In the genomic region with DNA sequence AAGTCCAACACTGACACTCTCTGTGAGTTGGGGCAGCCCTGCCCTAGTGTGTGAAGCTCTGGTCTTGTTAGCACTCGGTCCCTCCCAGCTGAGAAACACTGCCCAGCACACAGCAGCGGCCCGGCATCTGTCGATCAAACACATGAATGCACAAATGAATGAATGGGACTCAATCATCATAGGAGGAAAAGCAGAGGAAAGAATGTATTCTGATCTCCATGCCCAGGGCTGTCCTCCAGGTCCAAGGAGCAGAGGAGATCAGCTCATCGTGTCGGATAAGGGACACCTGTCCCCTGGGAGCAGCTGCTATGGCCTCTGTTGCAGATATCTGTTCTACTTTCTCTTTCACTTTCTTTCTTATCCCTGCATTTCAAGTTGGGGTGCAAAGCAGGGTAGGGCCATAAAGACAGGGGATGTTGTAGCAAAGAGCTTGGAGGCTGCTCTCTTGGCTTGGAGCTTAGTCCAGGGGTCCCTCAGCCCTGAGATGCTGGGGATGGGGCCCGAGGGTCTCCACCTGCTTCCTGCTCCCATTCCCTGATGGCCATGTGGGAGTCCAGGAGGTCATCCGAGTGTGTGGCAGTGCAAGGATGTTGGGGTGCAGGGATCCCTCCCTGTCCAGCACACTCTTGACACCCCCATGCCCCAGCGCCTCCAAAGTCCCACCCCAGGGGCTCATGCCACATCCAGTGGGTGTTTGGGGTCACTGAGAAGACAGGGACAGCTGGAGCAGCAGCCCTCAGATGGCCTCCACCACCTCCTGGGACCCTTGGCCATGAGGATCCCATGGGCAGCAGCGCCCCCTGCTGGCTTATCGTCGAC, we compare ENCODE assay signal across 8 cellular contexts.
DNase-seq lines count a peak whose midpoint lies in the region; ATAC-seq, FAIRE-seq and TF ChIP-seq lines count a peak whose summit lies in the region.

No MANE protein-coding gene starts in this region.

- H3K79me2 ChIP-seq in PC-9 (ENCODE audit: low read depth) (no peaks in the 10 kb centered on the region), K562 (ENCODE audit: control insufficient read depth, insufficient read depth, low read length) (no peaks in the 10 kb centered on the region)

- H3K36me3 ChIP-seq in PC-9 (ENCODE audit: low read depth) (no peaks in the 10 kb centered on the region), K562 (ENCODE audit: control insufficient read depth, insufficient read depth, low read length) (no peaks in the 10 kb centered on the region), mucosa of rectum (ENCODE audit: control insufficient read depth in 2 of 2, insufficient read depth in 2 of 2, low read length in 2 of 2) (no peaks in the 10 kb centered on the region)

- BruUV-seq in PC-9 (replicated peaks; lab: Mats Ljungman, UMichigan) (no TSS peak), K562 (replicated peaks; lab: Mats Ljungman, UMichigan) (no TSS peak)

- TF ChIP-seq CTCF in GM13976 (IDR thresholded peaks at IDR 0.05; ENCODE audit: borderline replicate concordance, control extremely low read depth, extremely low read depth, insufficient read depth, missing control alignments) = no peak
- TF ChIP-seq CTCF in PC-9 (conservative IDR thresholded peaks at IDR 0.05) = peak; percentile 58
- peak; percentile 27 to 33 (median 29); a peak in 2 of 6 replicates for TF ChIP-seq CTCF in K562 (IDR thresholded peaks at IDR 0.05 in 2 of 3, conservative IDR thresholded peaks at IDR 0.05 in 1 of 3; ENCODE audit: insufficient read depth in 2 of 3, low read depth in 1 of 3, low read length in 3 of 3)

- no peak for FAIRE-seq in K562 (lab: Jason Lieb, UNC)

- H3K27ac ChIP-seq in PC-9 (no peak overlapping the region), K562 (ENCODE audit: extremely low read depth, low read depth, low read length) (no peak overlapping the region), mucosa of rectum (ENCODE audit: low read depth in 2 of 2, low read length in 2 of 2) (peak overlapping the region; percentile 42 to 75)

- POLR2A ChIA-PET in PC-9 (lab: Charles Lee; ENCODE audit: unreplicated experiment) (no interaction called here), K562 (lab: Yijun Ruan, JAX) (interaction anchor here (0.5 to 1.3 kb wide), 2 partner anchors 166 to 1218 kb away, joined by 3 to 5 read pairs; no protein-coding TSS in a partner anchor)

- H3K27me3 ChIP-seq in PC-9 (ENCODE audit: insufficient read depth, low read depth) (peaks cover 98% of the 10 kb centered on the region), K562 (ENCODE audit: control insufficient read depth in 2 of 2, insufficient read depth in 2 of 2, low read length in 2 of 2) (peaks cover 56 to 72% of the 10 kb centered on the region in 2 experiments), mucosa of rectum (ENCODE audit: control insufficient read depth in 2 of 2, insufficient read depth in 2 of 2, low read length in 2 of 2) (no peaks in the 10 kb centered on the region)

- TF ChIP-seq EP300 in K562 (IDR thresholded peaks at IDR 0.05; ENCODE audit: low read length) = no peak

- DNase-seq in GM13976 (ENCODE audit: low spot score) = peak; percentile 84
- no peak for DNase-seq in PC-9
- peak in 1 of 4 experiments; percentile 31 for DNase-seq in K562 (ENCODE audit: extremely low read depth in 1 of 4, low spot score in 3 of 4)
- DNase-seq in NCI-H774 (lab: John Stamatoyannopoulos, UW) = no peak

- H3K9me3 ChIP-seq in PC-9 (ENCODE audit: insufficient read depth, low read depth) (no peaks in the 10 kb centered on the region), K562 (replicated peaks; ENCODE audit: control insufficient read depth, insufficient read depth, low read depth, low read length) (no peaks in the 10 kb centered on the region), mucosa of rectum (ENCODE audit: control insufficient read depth in 2 of 2, low read length in 2 of 2) (no peaks in the 10 kb centered on the region)

- ATAC-seq in K562 = peak; percentile 84
- no peak for ATAC-seq in GM21390 (IDR thresholded peaks at IDR 0.05; ENCODE audit: unreplicated experiment)
- no peak for ATAC-seq in HG03342 (IDR thresholded peaks at IDR 0.05; ENCODE audit: unreplicated experiment)
- no peak for ATAC-seq in HG02759 (IDR thresholded peaks at IDR 0.05; ENCODE audit: unreplicated experiment)

- in situ Hi-C loops in GM13976 (cut with MboI; ENCODE audit: low sequenced_read_pairs, unreplicated experiment) (loop anchor here (10.0 kb wide), 1 partner anchor 162 kb away; no protein-coding TSS in a partner anchor), K562 (cut with MboI) (loop anchor here (5.0 kb wide), 1 partner anchor 165 kb away; no protein-coding TSS in a partner anchor)

- H3K4me1 ChIP-seq in PC-9 (replicated peaks; ENCODE audit: insufficient read depth) (no peaks in the 10 kb centered on the region), K562 (replicated peaks in 1 of 2; ENCODE audit: control insufficient read depth in 2 of 2, insufficient read depth in 2 of 2, low read length in 2 of 2) (no peaks in the 10 kb centered on the region), mucosa of rectum (ENCODE audit: control insufficient read depth in 2 of 2, insufficient read depth in 2 of 2, low read length in 2 of 2) (peaks cover 31 to 36% of the 10 kb centered on the region in 2 donors)

- H2AFZ ChIP-seq in PC-9 = no peak overlapping the region
- no peak overlapping the region for H2AFZ ChIP-seq in K562 (ENCODE audit: low read depth, low read length)

- no peak for TF ChIP-seq POLR2A in K562 (conservative IDR thresholded peaks at IDR 0.05)

- H3K9ac ChIP-seq in K562 (ENCODE audit: insufficient read depth in 1 of 2, low read depth in 2 of 2, low read length in 2 of 2) = no peak overlapping the region
- H3K9ac ChIP-seq in mucosa of rectum (ENCODE audit: low read depth in 1 of 2, low read length in 2 of 2) = peak overlapping the region; percentile 3 to 34

- H3K4me2 ChIP-seq in PC-9 (peak overlapping the region; percentile 19), K562 (ENCODE audit: insufficient read depth, low read length) (no peak overlapping the region)

- peak; percentile 43 to 65 for TF ChIP-seq RAD21 in K562 (CRISPR knock-in tag; conservative IDR thresholded peaks at IDR 0.05 in 1 of 2, IDR thresholded peaks at IDR 0.05 in 1 of 2)

- no peaks in the 10 kb centered on the region for H3F3A ChIP-seq in PC-9 (ENCODE audit: insufficient read depth, low read depth)

- 0% methylated on average over 9 of the region's 12 CpGs for WGBS in K562 (ENCODE audit: insufficient coverage, low coverage, missing lambda C conversion rate)

- no peak overlapping the region for H3K4me3 ChIP-seq in PC-9
- H3K4me3 ChIP-seq in K562 = no peak overlapping the region
- H3K4me3 ChIP-seq in mucosa of rectum (ENCODE audit: low read length in 2 of 2) = peak overlapping the region; percentile 47 to 61

- CTCF ChIA-PET in PC-9 (lab: Charles Lee) = interaction anchor here (0.5 kb wide), 1 partner anchor 156 kb away, joined by 3 read pairs; no protein-coding TSS in a partner anchor
- CTCF ChIA-PET in K562 (lab: Yijun Ruan, JAX; ENCODE audit: low intra/inter-chr PET ratio) = interaction anchor here (3.9 kb wide), 1 partner anchor 165 kb away, joined by 41 read pairs; no protein-coding TSS in a partner anchor

- no peaks in the 10 kb centered on the region for H3K9me1 ChIP-seq in K562 (ENCODE audit: control insufficient read depth, insufficient read depth, low read length)

- intact Hi-C loops in PC-9 (cut with micrococcal nuclease; ENCODE audit: unreplicated experiment) (loop anchor here (1.0 kb wide), 1 partner anchor 166 kb away; no protein-coding TSS in a partner anchor), K562 (cut with micrococcal nuclease) (loop anchor here (1.0 kb wide), 1 partner anchor 166 kb away; no protein-coding TSS in a partner anchor)

- no peaks in the 10 kb centered on the region for H4K20me1 ChIP-seq in PC-9 (ENCODE audit: insufficient read depth)
- peaks cover 7% of the 10 kb centered on the region; the same call in 1 of the 2 replicates for H4K20me1 ChIP-seq in K562 (replicated peaks; ENCODE audit: control insufficient read depth, insufficient read depth, low read length)

- H3K9me2 ChIP-seq in PC-9 (ENCODE audit: insufficient read depth) = no peaks in the 10 kb centered on the region

TF ChIP-seq in K562, 482 proteins besides CTCF, POLR2A, EP300 and RAD21:
- TF ChIP-seq ZBTB7A (IDR thresholded peaks at IDR 0.05; ENCODE audit: borderline replicate concordance, control insufficient read depth, low read depth, low read length) (0 out of 2 replicates have a peak, but pooled peaks have one; percentile 20), MAFF (IDR thresholded peaks at IDR 0.05; ENCODE audit: low read length) (no peak), FOXM1 (IDR thresholded peaks at IDR 0.05; ENCODE audit: low read depth) (no peak), FOXM1 (CRISPR knock-in tag; IDR thresholded peaks at IDR 0.05; ENCODE audit: low read depth) (no peak), ZNF740 (CRISPR knock-in tag; IDR thresholded peaks at IDR 0.05) (peak; percentile 96), ZNF740 (tag; IDR thresholded peaks at IDR 0.05) (peak in 1 of 2 experiments; percentile 94; a peak in 2 of 4 replicates), SMC3 (conservative IDR thresholded peaks at IDR 0.05; ENCODE audit: insufficient read depth, low read depth, low read length) (peak; percentile 50; the same call in 1 of the 2 replicates)
- TF ChIP-seq, protein P1, sequence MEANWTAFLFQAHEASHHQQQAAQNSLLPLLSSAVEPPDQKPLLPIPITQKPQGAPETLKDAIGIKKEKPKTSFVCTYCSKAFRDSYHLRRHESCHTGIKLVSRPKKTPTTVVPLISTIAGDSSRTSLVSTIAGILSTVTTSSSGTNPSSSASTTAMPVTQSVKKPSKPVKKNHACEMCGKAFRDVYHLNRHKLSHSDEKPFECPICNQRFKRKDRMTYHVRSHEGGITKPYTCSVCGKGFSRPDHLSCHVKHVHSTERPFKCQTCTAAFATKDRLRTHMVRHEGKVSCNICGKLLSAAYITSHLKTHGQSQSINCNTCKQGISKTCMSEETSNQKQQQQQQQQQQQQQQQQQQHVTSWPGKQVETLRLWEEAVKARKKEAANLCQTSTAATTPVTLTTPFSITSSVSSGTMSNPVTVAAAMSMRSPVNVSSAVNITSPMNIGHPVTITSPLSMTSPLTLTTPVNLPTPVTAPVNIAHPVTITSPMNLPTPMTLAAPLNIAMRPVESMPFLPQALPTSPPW (CRISPR knock-in tag; IDR thresholded peaks at IDR 0.05) = peak; percentile 87
TF ChIP-seq in K562: peak in this region for 4.

Comparison
In these comparisons a context has a peak if more than half of its experiments do, and no peak if none do; other contexts are left out.
1. H3K27ac ChIP-seq: peak in mucosa of rectum (2 of 2); none in PC-9 (single experiment) and K562 (single experiment).
2. H3K4me3 ChIP-seq: peak in mucosa of rectum (2 of 2); none in PC-9 (single experiment) and K562 (single experiment).
3. H3K9ac ChIP-seq: peak in mucosa of rectum (2 of 2); none in K562 (0 of 2).